Comparison of ENCODE assay signal across 19 cellular contexts in the genomic region with DNA sequence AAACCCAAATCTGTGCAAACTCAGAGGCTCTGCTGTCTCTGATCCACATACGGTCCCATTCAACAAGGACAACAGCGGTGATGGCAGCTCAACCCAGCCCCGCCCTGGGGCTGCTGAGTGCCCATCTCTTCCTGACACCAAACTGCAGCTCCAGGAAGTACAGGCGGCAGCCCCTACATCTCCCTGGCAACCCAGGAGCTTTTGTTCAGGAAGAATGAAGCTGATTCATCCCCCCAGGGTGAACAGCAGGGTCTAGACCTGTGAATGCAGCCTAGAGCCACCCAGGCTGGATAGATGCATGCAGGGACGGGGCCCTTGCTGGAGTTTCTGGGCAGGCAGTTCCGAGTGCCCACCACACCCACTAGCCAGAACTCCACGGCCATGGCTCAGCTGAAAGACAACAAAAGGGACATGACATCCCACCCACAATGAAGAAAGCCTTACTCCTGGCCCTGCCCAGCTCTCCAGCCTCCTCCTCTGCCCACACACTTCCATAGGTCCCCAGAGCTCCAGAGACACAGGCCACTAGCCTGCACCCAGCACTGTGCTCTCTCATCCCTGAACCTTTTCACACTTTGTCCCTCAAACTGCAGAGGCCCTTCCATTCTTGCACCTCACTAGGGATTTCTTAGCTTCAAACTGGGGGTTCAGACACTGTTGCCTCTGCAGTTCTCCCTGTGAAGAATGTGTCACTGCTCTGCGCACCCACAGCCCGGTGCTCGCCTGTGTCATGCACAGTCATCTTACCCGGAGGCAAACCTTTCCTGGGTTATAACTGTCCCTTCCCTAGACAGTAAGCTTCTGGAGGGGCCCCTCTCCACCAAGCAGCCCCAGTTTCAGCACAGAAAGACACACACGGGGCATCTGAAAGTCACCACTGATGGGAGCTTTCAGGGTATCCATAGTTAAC.
DNase-seq lines count a peak whose midpoint lies in the region; ATAC-seq and TF ChIP-seq lines count a peak whose summit lies in the region.
"Had no signal": no experiment of that assay in that cellular context is flagged by ENCODE, and none has a peak within 500 bp of the region (broad histone marks: within the 10 kb centered on the region; RNA-seq: fewer than 3 reads in every experiment).

No MANE protein-coding gene starts in this region.

- H3K36me3 ChIP-seq in neuronal stem cell (replicated peaks in 1 of 2; ENCODE audit: control insufficient read depth in 2 of 2, insufficient read depth in 2 of 2, low read length in 2 of 2): no peaks in the 10 kb centered on the region
- H3K36me3 ChIP-seq in upper lobe of left lung: no peaks in the 10 kb centered on the region
- H3K36me3 ChIP-seq: adrenal gland, MG63 had no signal

- peaks cover 19% of the 10 kb centered on the region for H3K9me3 Mint-ChIP-seq in chondrocyte (ENCODE audit: low read depth)

- DNase-seq in activated effector memory CD4-positive, alpha-beta T cell treated with anti-CD3 and anti-CD28 coated beads, Interleukin-2, amount 50 U/mL, for 16 hours: peak; percentile 34
- DNase-seq in activated effector memory CD4-positive, alpha-beta T cell treated with Interleukin-2 at 50 U/mL for 16 hours: no peak
- peak; percentile 44 for DNase-seq in chondrocyte (ENCODE audit: low spot score)
- DNase-seq in neuronal stem cell (ENCODE audit: low spot score): no peak
- DNase-seq in upper lobe of left lung: peak; percentile 8 to 26
- DNase-seq in DMS114 treated with DMSO at 0.1 percent for 48 hours (lab: John Stamatoyannopoulos, UW; ENCODE audit: unreplicated experiment): no peak
- DNase-seq in right cardiac atrium: no peak
- DNase-seq: activated CD4-positive, alpha-beta T cell treated with anti-CD3 and anti-CD28 coated beads, Interleukin-2, amount 50 U/mL, for 4 hours; Calu3; GF-D8; left ventricle myocardium superior; MG63; NCI-H1930; psoas muscle had no signal

- H3K4me3 ChIP-seq in neuronal stem cell (ENCODE audit: low read length in 2 of 2) (no peak overlapping the region), upper lobe of left lung (no peak overlapping the region), right cardiac atrium (ENCODE audit: low read length) (no peak overlapping the region)
- H3K4me3 ChIP-seq: adrenal gland, MG63, psoas muscle had no signal

- H3K27me3 Mint-ChIP-seq in chondrocyte (ENCODE audit: low read depth): peaks cover 13% of the 10 kb centered on the region

- no peak overlapping the region for H2BK5ac ChIP-seq in neuronal stem cell (ENCODE audit: low read length)

- H3K14ac ChIP-seq in neuronal stem cell (ENCODE audit: low read length): no peak overlapping the region

- no peaks in the 10 kb centered on the region for H3K4me1 Mint-ChIP-seq in chondrocyte (ENCODE audit: low read depth)
- H3K4me1 Mint-ChIP-seq: activated T-helper 17 cell treated with anti-CD3 and anti-CD28 coated beads, Interleukin-2, amount 50 U/mL, for 72 hours had no signal

- ATAC-seq in upper lobe of left lung (ENCODE audit: low FRiP score in 2 of 2): no peak
- ATAC-seq in right cardiac atrium: no peak
- no peak for ATAC-seq in GM19023 (IDR thresholded peaks at IDR 0.05; ENCODE audit: unreplicated experiment)
- ATAC-seq: activated T-helper 17 cell treated with anti-CD3 and anti-CD28 coated beads, Interleukin-2, amount 50 U/mL, for 72 hours; HCT116; left ventricle myocardium superior; psoas muscle had no signal

- no peak overlapping the region for H2BK12ac ChIP-seq in neuronal stem cell (ENCODE audit: low read length)

- TF ChIP-seq POLR2A in upper lobe of left lung (IDR thresholded peaks at IDR 0.05): no peak

- no peak overlapping the region for H2AK5ac ChIP-seq in neuronal stem cell (ENCODE audit: low read depth, low read length)

- H3K27ac ChIP-seq in neuronal stem cell (replicated peaks; ENCODE audit: low read length) (no peak overlapping the region), upper lobe of left lung (no peak overlapping the region), right cardiac atrium (ENCODE audit: low read length) (no peak overlapping the region)
- H3K27ac ChIP-seq: adrenal gland, psoas muscle had no signal

- H2BK120ac ChIP-seq in neuronal stem cell (ENCODE audit: low read depth, low read length): no peak overlapping the region

- no peak overlapping the region for H3K4me2 ChIP-seq in neuronal stem cell (ENCODE audit: insufficient read depth, low read length, poor library complexity, severe bottlenecking)

- WGBS in neuronal stem cell (ENCODE audit: extremely low coverage in 2 of 2, insufficient read length in 2 of 2, insufficient replicate concordance in 1 of 2), 2 donors: no CpG with 5 or more reads among the region's 12 CpGs
- WGBS in upper lobe of left lung, 2 donors: 79 to 90% methylated on average over 9 to 12 of the region's 12 CpGs
- 87% methylated on average over 12 of the region's 12 CpGs for WGBS in right cardiac atrium

- no peak overlapping the region for H3K23ac ChIP-seq in neuronal stem cell (ENCODE audit: low read depth, low read length, poor library complexity)

- TF ChIP-seq CTCF in chondrocyte (IDR thresholded peaks at IDR 0.05) (no peak), upper lobe of left lung (IDR thresholded peaks at IDR 0.05) (no peak)

- no peak overlapping the region for H3K4ac ChIP-seq in neuronal stem cell (ENCODE audit: low read length)

- no peak overlapping the region for H3K18ac ChIP-seq in neuronal stem cell (ENCODE audit: low read length)

- H3K27ac Mint-ChIP-seq in chondrocyte (ENCODE audit: unreplicated experiment): no peak overlapping the region
- H3K27ac Mint-ChIP-seq: activated T-helper 17 cell treated with anti-CD3 and anti-CD28 coated beads, Interleukin-2, amount 50 U/mL, for 72 hours; stimulated activated naive CD8-positive, alpha-beta T cell treated with anti-CD3 and anti-CD28 coated beads, Interleukin-15, Interleukin-2, amounts not matched to agents 100 ng/mL and 50 ng/mL, for 24 hours had no signal

- no peak overlapping the region for H4K8ac ChIP-seq in neuronal stem cell (ENCODE audit: low read depth, low read length)

- H3K4me1 ChIP-seq in neuronal stem cell (ENCODE audit: control insufficient read depth in 2 of 2, insufficient read depth in 1 of 2, low read depth in 1 of 2, low read length in 2 of 2) (peaks cover 0 to 12% of the 10 kb centered on the region in 2 donors), upper lobe of left lung (peaks cover 0 to 9% (median 4%) of the 10 kb centered on the region in 4 donors), right cardiac atrium (ENCODE audit: control insufficient read depth, insufficient read depth, low read length) (peaks cover 2% of the 10 kb centered on the region)

- H3K9ac ChIP-seq in neuronal stem cell (ENCODE audit: low read depth, low read length, poor library complexity): no peak overlapping the region

- H3K9me3 ChIP-seq in neuronal stem cell (replicated peaks in 1 of 2; ENCODE audit: control insufficient read depth in 2 of 2, insufficient read depth in 1 of 2, low read depth in 1 of 2, low read length in 2 of 2) (no peaks in the 10 kb centered on the region), upper lobe of left lung (no peaks in the 10 kb centered on the region), right cardiac atrium (ENCODE audit: control insufficient read depth, low read length) (no peaks in the 10 kb centered on the region)
- H3K9me3 ChIP-seq: adrenal gland, MG63 had no signal

- H3K4me3 Mint-ChIP-seq in chondrocyte (ENCODE audit: unreplicated experiment): no peak overlapping the region
- H3K4me3 Mint-ChIP-seq: activated T-helper 17 cell treated with anti-CD3 and anti-CD28 coated beads, Interleukin-2, amount 50 U/mL, for 72 hours; stimulated activated naive CD8-positive, alpha-beta T cell treated with anti-CD3 and anti-CD28 coated beads, Interleukin-15, Interleukin-2, amounts not matched to agents 100 ng/mL and 50 ng/mL, for 24 hours had no signal

- no peak overlapping the region for H2BK15ac ChIP-seq in neuronal stem cell (ENCODE audit: low read length)

- no peak for TF ChIP-seq EP300 in upper lobe of left lung (IDR thresholded peaks at IDR 0.05)

- no peak overlapping the region for H4K91ac ChIP-seq in neuronal stem cell (ENCODE audit: low read depth, low read length, poor library complexity)

- H3K79me1 ChIP-seq in neuronal stem cell (ENCODE audit: low read depth, low read length): peaks cover 2% of the 10 kb centered on the region

- H3K27me3 ChIP-seq in neuronal stem cell (ENCODE audit: control insufficient read depth in 3 of 3, insufficient read depth in 3 of 3, low read depth in 1 of 3, low read length in 3 of 3) (peaks cover 0 to 3% (median 0%) of the 10 kb centered on the region in 3 experiments), upper lobe of left lung (peaks cover 0 to 5% (median 0%) of the 10 kb centered on the region in 4 donors), right cardiac atrium (ENCODE audit: control insufficient read depth, insufficient read depth) (no peaks in the 10 kb centered on the region)
- H3K27me3 ChIP-seq: adrenal gland, MG63 had no signal

- intact Hi-C loops in right cardiac atrium (cut with DNase I): no loop called here

- peak overlapping the region; percentile 3 for H2AFZ ChIP-seq in neuronal stem cell (ENCODE audit: low read length)

- peaks cover 2% of the 10 kb centered on the region for H3K36me3 Mint-ChIP-seq in chondrocyte (ENCODE audit: low read depth)

Comparison
In these comparisons a context has a peak if more than half of its experiments do, and no peak if none do; other contexts are left out.
1. DNase-seq: peak in activated effector memory CD4-positive, alpha-beta T cell treated with anti-CD3 and anti-CD28 coated beads, Interleukin-2, amount 50 U/mL, for 16 hours (single experiment), chondrocyte (single experiment) and upper lobe of left lung (2 of 2); none in activated effector memory CD4-positive, alpha-beta T cell treated with Interleukin-2 at 50 U/mL for 16 hours (single experiment), neuronal stem cell (single experiment), DMS114 treated with DMSO at 0.1 percent for 48 hours (single experiment) and right cardiac atrium (0 of 3).